Comparison of ENCODE assay signal across 22 cellular contexts in genomic region chr1:78032964-78033796, GRCh38. TPM values are rescaled to one million over a fixed set of nuclear protein-coding genes. Genes with fewer than 3 reads are reported as not detected.
DNase-seq lines count a peak whose midpoint lies in the region; ATAC-seq and TF ChIP-seq lines count a peak whose summit lies in the region.
"Had no signal": no experiment of that assay in that cellular context is flagged by ENCODE, and none has a peak within 500 bp of the region (broad histone marks: within the 10 kb centered on the region; RNA-seq: fewer than 3 reads in every experiment).

No MANE protein-coding gene starts in this region.

- H3K4me3 ChIP-seq in SK-N-MC (peak overlapping the region; percentile 27; the same call in 1 of the 2 replicates), epithelial cell of esophagus (ENCODE audit: low read length) (no peak overlapping the region), right cardiac atrium (ENCODE audit: low read length) (no peak overlapping the region)
- H3K4me3 ChIP-seq: dorsolateral prefrontal cortex, gastroesophageal sphincter had no signal

- DNase-seq in DMS 273 (lab: John Stamatoyannopoulos, UW; ENCODE audit: unreplicated experiment) (peak; percentile 44), DMS 273 treated with DMSO at 0.1 percent for 48 hours (lab: John Stamatoyannopoulos, UW) (no peak), SK-N-MC (ENCODE audit: low read depth, low spot score) (no peak), epithelial cell of esophagus (ENCODE audit: low read depth) (peak; percentile 45), right cardiac atrium (no peak), NCI-H146 treated with DMSO at 0.1 percent for 48 hours (lab: John Stamatoyannopoulos, UW; ENCODE audit: unreplicated experiment) (no peak), kidney tubule cell (ENCODE audit: low spot score) (no peak), mucosa of gallbladder (ENCODE audit: low spot score) (no peak)
- DNase-seq: activated B cell treated with CpG ODN at 0.5 μM for 24 hours; activated naive CD4-positive, alpha-beta T cell treated with anti-CD3 and anti-CD28 coated beads for 36 hours; CD4-positive, alpha-beta T cell; dorsolateral prefrontal cortex; NCI-H187; NCI-H748 treated with DMSO at 0.1 percent for 48 hours; occipital lobe; SHP77; stimulated activated CD4-positive, alpha-beta T cell treated with anti-CD3 and anti-CD28 coated beads, Interleukin-2, amount 100 ng/mL, for 48 hours; T1000 had no signal

- no peak overlapping the region for H3K9ac ChIP-seq in SK-N-MC (ENCODE audit: insufficient read length)
- H3K9ac ChIP-seq: KMS-11 had no signal

- peak; percentile 74 to 83 for ATAC-seq in right cardiac atrium
- ATAC-seq: gastroesophageal sphincter; stimulated activated memory B cell treated with anti-CD40 and anti-IgM and Interleukin-4, amounts not matched to agents 10 μg/mL and 1 μg/mL and 100 μg/mL, for 72 hours had no signal

- 79% methylated on average over 4 of the region's 4 CpGs for WGBS in right cardiac atrium

- H3K27me3 ChIP-seq in right cardiac atrium (ENCODE audit: control insufficient read depth, insufficient read depth) = no peaks in the 10 kb centered on the region
- H3K27me3 ChIP-seq: dorsolateral prefrontal cortex, gastroesophageal sphincter had no signal

- no peaks in the 10 kb centered on the region for H3K36me3 ChIP-seq in SK-N-MC (ENCODE audit: insufficient read depth, low read length)
- H3K36me3 ChIP-seq: gastroesophageal sphincter had no signal

- peak overlapping the region; percentile 68; the same call in 1 of the 2 replicates for H3K27ac ChIP-seq in SK-N-MC
- no peak overlapping the region for H3K27ac ChIP-seq in right cardiac atrium (ENCODE audit: low read length)
- H3K27ac ChIP-seq: 22Rv1, dorsolateral prefrontal cortex, gastroesophageal sphincter, KMS-11 had no signal

- H3K9me3 ChIP-seq in SK-N-MC (ENCODE audit: low read depth, low read length) (no peaks in the 10 kb centered on the region), right cardiac atrium (ENCODE audit: control insufficient read depth, low read length) (no peaks in the 10 kb centered on the region)
- H3K9me3 ChIP-seq: gastroesophageal sphincter had no signal

- H3K4me1 ChIP-seq in right cardiac atrium (ENCODE audit: control insufficient read depth, insufficient read depth, low read length) = no peaks in the 10 kb centered on the region

- TF ChIP-seq CTCF in epithelial cell of esophagus (IDR thresholded peaks at IDR 0.05; ENCODE audit: insufficient read depth, low read depth, low read length, missing control alignments) = no peak

- intact Hi-C loops in right cardiac atrium (cut with DNase I) = no loop called here

RNA-seq across cellular contexts. Expression of gene GIPC2, which starts 12.6 kb away (rescaled TPM):
- total RNA-seq in right cardiac atrium = 1 to 10 TPM; 1.3 to 1.8 (median 1.7) TPM
- 1.5 TPM for polyA plus RNA-seq in right cardiac atrium
- 19.6 TPM for total RNA-seq in mucosa of gallbladder
- total RNA-seq: activated B cell treated with CpG ODN at 0.5 μM for 24 hours; CD4-positive, alpha-beta T cell had no signal

RNA-seq across cellular contexts. Expression of gene DNAJB4, which starts 28.4 kb away (rescaled TPM):
- 100 to 1,000 TPM in 2 of 4 donors, 10 to 100 TPM in 2; 71.2 to 106 (median 98.6) TPM for total RNA-seq in right cardiac atrium
- 46.9 TPM for polyA plus RNA-seq in right cardiac atrium
- total RNA-seq in mucosa of gallbladder = 52.5 TPM

RNA-seq across cellular contexts. Expression of gene FUBP1, which starts 54.3 kb away (rescaled TPM):
- 10 to 100 TPM; 57.6 to 73.0 (median 58.9) TPM for total RNA-seq in right cardiac atrium
- 39.5 TPM for polyA plus RNA-seq in right cardiac atrium
- total RNA-seq in mucosa of gallbladder = 107 TPM

Comparison
In these comparisons a context has a peak if more than half of its experiments do, and no peak if none do; other contexts are left out.
1. DNase-seq: peak in DMS 273 (single experiment) and epithelial cell of esophagus (single experiment); none in DMS 273 treated with DMSO at 0.1 percent for 48 hours (single experiment), SK-N-MC (single experiment), right cardiac atrium (0 of 3), NCI-H146 treated with DMSO at 0.1 percent for 48 hours (single experiment), kidney tubule cell (single experiment) and mucosa of gallbladder (single experiment).